In the genomic region with DNA sequence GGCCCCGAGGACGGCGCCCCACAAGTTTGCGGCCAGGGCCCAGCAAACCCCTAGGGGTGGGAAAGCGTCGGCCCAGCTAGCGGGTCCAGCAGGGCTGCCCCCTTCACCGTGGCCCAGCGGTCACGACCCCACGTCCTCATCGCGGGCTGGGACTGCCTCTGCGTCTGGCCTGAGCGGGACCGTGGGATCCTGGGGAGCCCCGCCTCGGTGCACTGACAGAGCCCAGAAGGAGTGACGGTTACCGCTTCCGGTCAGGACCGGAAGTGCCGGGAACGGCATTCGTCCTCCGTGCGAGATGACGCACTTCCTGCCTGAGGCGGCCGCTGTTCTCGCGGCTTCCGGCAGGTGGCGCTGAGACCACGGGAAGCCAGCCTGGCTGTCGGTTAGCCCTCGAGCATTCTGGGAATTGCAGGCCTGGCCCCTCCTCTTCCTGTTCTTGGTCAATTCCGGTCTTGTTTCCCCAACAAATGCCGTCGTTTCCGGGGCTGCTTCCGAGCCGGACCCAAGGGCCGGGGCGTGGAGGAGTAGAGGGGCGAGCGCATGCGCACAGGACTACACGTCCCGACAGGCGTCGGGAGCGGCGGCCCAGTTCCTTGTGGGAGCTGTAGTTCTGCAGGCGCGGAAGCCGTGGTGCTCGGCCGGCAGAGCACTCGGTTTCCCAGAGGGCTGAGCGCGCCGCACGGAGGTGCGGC, we compare ENCODE assay signal across 1 cellular context.
TF ChIP-seq lines count a peak whose summit lies in the region.

A gene (plus strand): TSS at position 682 of the 692 bp plus-strand sequence. CDS start 1,884 bp downstream, outside the sequence.

TF ChIP-seq in HepG2, 621 proteins besides CTCF, POLR2A, EP300 and RAD21 (continued from another document and continues in another):
- TF ChIP-seq, protein P1, sequence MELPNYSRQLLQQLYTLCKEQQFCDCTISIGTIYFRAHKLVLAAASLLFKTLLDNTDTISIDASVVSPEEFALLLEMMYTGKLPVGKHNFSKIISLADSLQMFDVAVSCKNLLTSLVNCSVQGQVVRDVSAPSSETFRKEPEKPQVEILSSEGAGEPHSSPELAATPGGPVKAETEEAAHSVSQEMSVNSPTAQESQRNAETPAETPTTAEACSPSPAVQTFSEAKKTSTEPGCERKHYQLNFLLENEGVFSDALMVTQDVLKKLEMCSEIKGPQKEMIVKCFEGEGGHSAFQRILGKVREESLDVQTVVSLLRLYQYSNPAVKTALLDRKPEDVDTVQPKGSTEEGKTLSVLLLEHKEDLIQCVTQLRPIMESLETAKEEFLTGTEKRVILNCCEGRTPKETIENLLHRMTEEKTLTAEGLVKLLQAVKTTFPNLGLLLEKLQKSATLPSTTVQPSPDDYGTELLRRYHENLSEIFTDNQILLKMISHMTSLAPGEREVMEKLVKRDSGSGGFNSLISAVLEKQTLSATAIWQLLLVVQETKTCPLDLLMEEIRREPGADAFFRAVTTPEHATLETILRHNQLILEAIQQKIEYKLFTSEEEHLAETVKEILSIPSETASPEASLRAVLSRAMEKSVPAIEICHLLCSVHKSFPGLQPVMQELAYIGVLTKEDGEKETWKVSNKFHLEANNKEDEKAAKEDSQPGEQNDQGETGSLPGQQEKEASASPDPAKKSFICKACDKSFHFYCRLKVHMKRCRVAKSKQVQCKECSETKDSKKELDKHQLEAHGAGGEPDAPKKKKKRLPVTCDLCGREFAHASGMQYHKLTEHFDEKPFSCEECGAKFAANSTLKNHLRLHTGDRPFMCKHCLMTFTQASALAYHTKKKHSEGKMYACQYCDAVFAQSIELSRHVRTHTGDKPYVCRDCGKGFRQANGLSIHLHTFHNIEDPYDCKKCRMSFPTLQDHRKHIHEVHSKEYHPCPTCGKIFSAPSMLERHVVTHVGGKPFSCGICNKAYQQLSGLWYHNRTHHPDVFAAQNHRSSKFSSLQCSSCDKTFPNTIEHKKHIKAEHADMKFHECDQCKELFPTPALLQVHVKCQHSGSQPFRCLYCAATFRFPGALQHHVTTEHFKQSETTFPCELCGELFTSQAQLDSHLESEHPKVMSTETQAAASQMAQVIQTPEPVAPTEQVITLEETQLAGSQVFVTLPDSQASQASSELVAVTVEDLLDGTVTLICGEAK (IDR thresholded peaks at IDR 0.05): peak; percentile 97
- TF ChIP-seq, protein P1 (CRISPR knock-in tag; IDR thresholded peaks at IDR 0.05): peak; percentile 42; the same call in 1 of the 2 replicates
- peak; percentile 53 for TF ChIP-seq HNRNPLL (IDR thresholded peaks at IDR 0.05; ENCODE audit: low read depth, low read length, poor library complexity, severe bottlenecking)
- no peak for TF ChIP-seq PHB2 (IDR thresholded peaks at IDR 0.05; ENCODE audit: partially characterized antibody)
- no peak for TF ChIP-seq MBNL3 (CRISPR knock-in tag; conservative IDR thresholded peaks at IDR 0.05)
- TF ChIP-seq ZNF569 (CRISPR knock-in tag; IDR thresholded peaks at IDR 0.05; ENCODE audit: borderline replicate concordance): no peak
- TF ChIP-seq, protein P2, sequence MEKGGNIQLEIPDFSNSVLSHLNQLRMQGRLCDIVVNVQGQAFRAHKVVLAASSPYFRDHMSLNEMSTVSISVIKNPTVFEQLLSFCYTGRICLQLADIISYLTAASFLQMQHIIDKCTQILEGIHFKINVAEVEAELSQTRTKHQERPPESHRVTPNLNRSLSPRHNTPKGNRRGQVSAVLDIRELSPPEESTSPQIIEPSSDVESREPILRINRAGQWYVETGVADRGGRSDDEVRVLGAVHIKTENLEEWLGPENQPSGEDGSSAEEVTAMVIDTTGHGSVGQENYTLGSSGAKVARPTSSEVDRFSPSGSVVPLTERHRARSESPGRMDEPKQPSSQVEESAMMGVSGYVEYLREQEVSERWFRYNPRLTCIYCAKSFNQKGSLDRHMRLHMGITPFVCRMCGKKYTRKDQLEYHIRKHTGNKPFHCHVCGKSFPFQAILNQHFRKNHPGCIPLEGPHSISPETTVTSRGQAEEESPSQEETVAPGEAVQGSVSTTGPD (CRISPR knock-in tag; IDR thresholded peaks at IDR 0.05): no peak
- no peak for TF ChIP-seq PRPF4 (IDR thresholded peaks at IDR 0.05; ENCODE audit: low read depth, low read length, poor library complexity, severe bottlenecking)
- TF ChIP-seq HMG20B (CRISPR knock-in tag; conservative IDR thresholded peaks at IDR 0.05): no peak
- TF ChIP-seq ZNF253 (CRISPR knock-in tag; IDR thresholded peaks at IDR 0.05; ENCODE audit: borderline replicate concordance): no peak
- TF ChIP-seq FOXA1 (IDR thresholded peaks at IDR 0.05): no peak
- peak; percentile 37; the same call in 1 of the 2 replicates for TF ChIP-seq FOXA1 (CRISPR knock-in tag; IDR thresholded peaks at IDR 0.05)
- TF ChIP-seq, protein P3, sequence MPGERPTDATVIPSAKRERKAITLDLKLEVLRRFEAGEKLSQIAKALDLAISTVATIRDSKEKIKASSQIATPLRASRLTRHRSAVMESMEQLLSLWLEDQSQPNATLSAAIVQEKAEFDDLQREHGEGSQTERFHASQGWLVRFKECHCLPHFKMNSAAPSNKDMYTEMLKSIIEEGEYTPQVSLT (CRISPR knock-in tag; IDR thresholded peaks at IDR 0.05; ENCODE audit: borderline replicate concordance, low read depth): no peak; the same call in 1 of the 2 replicates
- TF ChIP-seq, protein P4, sequence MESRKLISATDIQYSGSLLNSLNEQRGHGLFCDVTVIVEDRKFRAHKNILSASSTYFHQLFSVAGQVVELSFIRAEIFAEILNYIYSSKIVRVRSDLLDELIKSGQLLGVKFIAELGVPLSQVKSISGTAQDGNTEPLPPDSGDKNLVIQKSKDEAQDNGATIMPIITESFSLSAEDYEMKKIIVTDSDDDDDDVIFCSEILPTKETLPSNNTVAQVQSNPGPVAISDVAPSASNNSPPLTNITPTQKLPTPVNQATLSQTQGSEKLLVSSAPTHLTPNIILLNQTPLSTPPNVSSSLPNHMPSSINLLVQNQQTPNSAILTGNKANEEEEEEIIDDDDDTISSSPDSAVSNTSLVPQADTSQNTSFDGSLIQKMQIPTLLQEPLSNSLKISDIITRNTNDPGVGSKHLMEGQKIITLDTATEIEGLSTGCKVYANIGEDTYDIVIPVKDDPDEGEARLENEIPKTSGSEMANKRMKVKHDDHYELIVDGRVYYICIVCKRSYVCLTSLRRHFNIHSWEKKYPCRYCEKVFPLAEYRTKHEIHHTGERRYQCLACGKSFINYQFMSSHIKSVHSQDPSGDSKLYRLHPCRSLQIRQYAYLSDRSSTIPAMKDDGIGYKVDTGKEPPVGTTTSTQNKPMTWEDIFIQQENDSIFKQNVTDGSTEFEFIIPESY (CRISPR knock-in tag; IDR thresholded peaks at IDR 0.05): peak; percentile 88
- peak; percentile 15; the same call in 1 of the 2 replicates for TF ChIP-seq ZNF230 (CRISPR knock-in tag; IDR thresholded peaks at IDR 0.05)
- 0 out of 2 replicates have a peak, but pooled peaks have one; percentile 67 for TF ChIP-seq NCOA1 (CRISPR knock-in tag; IDR thresholded peaks at IDR 0.05)
- peak; percentile 93; the same call in 1 of the 2 replicates for TF ChIP-seq ZFP41 (CRISPR knock-in tag; IDR thresholded peaks at IDR 0.05; ENCODE audit: borderline replicate concordance)
- no peak for TF ChIP-seq RBAK (CRISPR knock-in tag; IDR thresholded peaks at IDR 0.05)
- no peak for TF ChIP-seq ZNF24 (IDR thresholded peaks at IDR 0.05)
- no peak for TF ChIP-seq ZNF781 (CRISPR knock-in tag; IDR thresholded peaks at IDR 0.05; ENCODE audit: borderline replicate concordance, not compliant biosample characterization)
- TF ChIP-seq, protein P5, sequence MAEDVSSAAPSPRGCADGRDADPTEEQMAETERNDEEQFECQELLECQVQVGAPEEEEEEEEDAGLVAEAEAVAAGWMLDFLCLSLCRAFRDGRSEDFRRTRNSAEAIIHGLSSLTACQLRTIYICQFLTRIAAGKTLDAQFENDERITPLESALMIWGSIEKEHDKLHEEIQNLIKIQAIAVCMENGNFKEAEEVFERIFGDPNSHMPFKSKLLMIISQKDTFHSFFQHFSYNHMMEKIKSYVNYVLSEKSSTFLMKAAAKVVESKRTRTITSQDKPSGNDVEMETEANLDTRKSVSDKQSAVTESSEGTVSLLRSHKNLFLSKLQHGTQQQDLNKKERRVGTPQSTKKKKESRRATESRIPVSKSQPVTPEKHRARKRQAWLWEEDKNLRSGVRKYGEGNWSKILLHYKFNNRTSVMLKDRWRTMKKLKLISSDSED (CRISPR knock-in tag; IDR thresholded peaks at IDR 0.05): no peak
- peak; percentile 87 for TF ChIP-seq DR1 (CRISPR knock-in tag; IDR thresholded peaks at IDR 0.05)
- TF ChIP-seq ZFX (CRISPR knock-in tag; IDR thresholded peaks at IDR 0.05; ENCODE audit: low read depth): peak; percentile 91; the same call in 1 of the 2 replicates
- no peak for TF ChIP-seq ZNF660 (CRISPR knock-in tag; IDR thresholded peaks at IDR 0.05; ENCODE audit: borderline replicate concordance, low read depth)
- TF ChIP-seq ZNF563 (CRISPR knock-in tag; IDR thresholded peaks at IDR 0.05): peak; percentile 75; the same call in 1 of the 2 replicates
- TF ChIP-seq, protein P6, sequence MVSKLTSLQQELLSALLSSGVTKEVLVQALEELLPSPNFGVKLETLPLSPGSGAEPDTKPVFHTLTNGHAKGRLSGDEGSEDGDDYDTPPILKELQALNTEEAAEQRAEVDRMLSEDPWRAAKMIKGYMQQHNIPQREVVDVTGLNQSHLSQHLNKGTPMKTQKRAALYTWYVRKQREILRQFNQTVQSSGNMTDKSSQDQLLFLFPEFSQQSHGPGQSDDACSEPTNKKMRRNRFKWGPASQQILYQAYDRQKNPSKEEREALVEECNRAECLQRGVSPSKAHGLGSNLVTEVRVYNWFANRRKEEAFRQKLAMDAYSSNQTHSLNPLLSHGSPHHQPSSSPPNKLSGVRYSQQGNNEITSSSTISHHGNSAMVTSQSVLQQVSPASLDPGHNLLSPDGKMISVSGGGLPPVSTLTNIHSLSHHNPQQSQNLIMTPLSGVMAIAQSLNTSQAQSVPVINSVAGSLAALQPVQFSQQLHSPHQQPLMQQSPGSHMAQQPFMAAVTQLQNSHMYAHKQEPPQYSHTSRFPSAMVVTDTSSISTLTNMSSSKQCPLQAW (CRISPR knock-in tag; IDR thresholded peaks at IDR 0.05): peak; percentile 84
- TF ChIP-seq MAF1 (CRISPR knock-in tag; IDR thresholded peaks at IDR 0.05; ENCODE audit: borderline replicate concordance): peak; percentile 76
- TF ChIP-seq, protein P7, sequence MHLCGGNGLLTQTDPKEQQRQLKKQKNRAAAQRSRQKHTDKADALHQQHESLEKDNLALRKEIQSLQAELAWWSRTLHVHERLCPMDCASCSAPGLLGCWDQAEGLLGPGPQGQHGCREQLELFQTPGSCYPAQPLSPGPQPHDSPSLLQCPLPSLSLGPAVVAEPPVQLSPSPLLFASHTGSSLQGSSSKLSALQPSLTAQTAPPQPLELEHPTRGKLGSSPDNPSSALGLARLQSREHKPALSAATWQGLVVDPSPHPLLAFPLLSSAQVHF (CRISPR knock-in tag; IDR thresholded peaks at IDR 0.05): no peak
- TF ChIP-seq KLF6 (CRISPR knock-in tag; IDR thresholded peaks at IDR 0.05): 0 out of 2 replicates have a peak, but pooled peaks have one; percentile 34
- TF ChIP-seq, protein P8, sequence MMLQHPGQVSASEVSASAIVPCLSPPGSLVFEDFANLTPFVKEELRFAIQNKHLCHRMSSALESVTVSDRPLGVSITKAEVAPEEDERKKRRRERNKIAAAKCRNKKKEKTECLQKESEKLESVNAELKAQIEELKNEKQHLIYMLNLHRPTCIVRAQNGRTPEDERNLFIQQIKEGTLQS (CRISPR knock-in tag; IDR thresholded peaks at IDR 0.05): no peak; the same call in 1 of the 2 replicates
- no peak for TF ChIP-seq NKX3-1 (CRISPR knock-in tag; IDR thresholded peaks at IDR 0.05)
- TF ChIP-seq POLR2AphosphoS5 (IDR thresholded peaks at IDR 0.05; ENCODE audit: low read depth, low read length): peak; percentile 81
- TF ChIP-seq ZNF34 (CRISPR knock-in tag; IDR thresholded peaks at IDR 0.05; ENCODE audit: borderline replicate concordance): no peak
- TF ChIP-seq ZSCAN12 (CRISPR knock-in tag; IDR thresholded peaks at IDR 0.05): no peak
- TF ChIP-seq, protein P9, sequence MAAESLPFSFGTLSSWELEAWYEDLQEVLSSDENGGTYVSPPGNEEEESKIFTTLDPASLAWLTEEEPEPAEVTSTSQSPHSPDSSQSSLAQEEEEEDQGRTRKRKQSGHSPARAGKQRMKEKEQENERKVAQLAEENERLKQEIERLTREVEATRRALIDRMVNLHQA (CRISPR knock-in tag; IDR thresholded peaks at IDR 0.05): no peak
- TF ChIP-seq, protein P10, sequence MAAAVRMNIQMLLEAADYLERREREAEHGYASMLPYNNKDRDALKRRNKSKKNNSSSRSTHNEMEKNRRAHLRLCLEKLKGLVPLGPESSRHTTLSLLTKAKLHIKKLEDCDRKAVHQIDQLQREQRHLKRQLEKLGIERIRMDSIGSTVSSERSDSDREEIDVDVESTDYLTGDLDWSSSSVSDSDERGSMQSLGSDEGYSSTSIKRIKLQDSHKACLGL (CRISPR knock-in tag; IDR thresholded peaks at IDR 0.05): peak; percentile 23; the same call in 1 of the 2 replicates
- TF ChIP-seq HNRNPUL1 (IDR thresholded peaks at IDR 0.05; ENCODE audit: low read depth, low read length): no peak
- peak; percentile 70 for TF ChIP-seq CEBPG (CRISPR knock-in tag; IDR thresholded peaks at IDR 0.05)
- peak; percentile 30 for TF ChIP-seq ZMAT3 (CRISPR knock-in tag; conservative IDR thresholded peaks at IDR 0.05)
